Comparison of ENCODE assay signal across 14 cellular contexts in the genomic region with DNA sequence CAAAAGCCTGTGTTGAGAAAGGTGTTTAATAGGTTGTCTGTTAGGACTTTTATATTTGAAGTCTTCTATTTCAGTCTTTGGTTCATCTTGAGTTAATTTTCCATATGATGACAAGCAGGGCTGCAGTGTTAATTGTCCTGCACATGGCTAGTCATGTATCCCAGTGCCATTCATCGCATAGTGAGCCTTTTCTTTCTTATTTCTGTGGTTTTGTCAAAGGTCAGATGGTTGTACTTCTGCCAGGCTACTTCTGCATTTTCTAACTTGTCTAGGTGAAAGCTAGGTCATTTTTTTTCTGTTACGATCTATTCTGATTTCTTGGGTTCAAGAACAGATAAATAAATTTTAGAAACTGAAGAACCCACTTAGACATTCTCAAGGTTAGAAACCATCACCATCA. TPM values are rescaled to one million over a fixed set of nuclear protein-coding genes. Genes with fewer than 3 reads are reported as not detected.
"Had no signal": no experiment of that assay in that cellular context is flagged by ENCODE, and none has a peak within 500 bp of the region (broad histone marks: within the 10 kb centered on the region; RNA-seq: fewer than 3 reads in every experiment).

No MANE protein-coding gene starts in this region.

RNA-seq across cellular contexts. Expression of a gene that starts 5.7 kb away (rescaled TPM):
- total RNA-seq: stomach, subcutaneous adipose tissue, suprapubic skin, temporal lobe, thoracic aorta, thyroid gland, tibial nerve, transverse colon, upper lobe of left lung, upper lobe of right lung, ureter, urinary bladder, uterus, vagina had no signal
